ENCODE assay signal across 8 cellular contexts in the genomic region with DNA sequence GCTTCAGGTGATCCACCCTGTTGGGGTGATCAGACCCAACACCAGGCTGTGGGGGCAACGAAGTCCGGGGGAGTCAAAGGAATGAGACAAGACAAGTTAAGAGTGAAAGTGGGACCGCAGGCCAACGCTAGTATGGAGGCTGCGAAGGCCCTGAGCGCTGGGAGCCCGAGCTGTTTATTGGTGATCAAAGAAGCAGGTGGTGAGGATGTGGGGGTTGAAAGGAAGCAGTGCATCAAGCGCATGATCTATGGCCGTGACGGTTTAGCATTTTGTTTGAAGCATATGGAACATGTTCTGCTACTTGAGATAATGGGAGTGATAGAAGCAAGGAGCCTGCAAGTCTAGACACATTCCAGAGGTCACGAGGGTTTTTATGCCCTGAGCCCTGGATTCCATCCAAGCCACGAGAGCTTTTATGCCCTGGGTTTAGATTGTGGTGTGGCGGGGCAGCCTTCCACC.
A peak's percentile ranks its signal among the peaks of the same experiment; 100 is the strongest.
DNase-seq lines count a peak whose midpoint lies in the region; ATAC-seq lines count a peak whose summit lies in the region.

No MANE protein-coding gene starts in this region.

- no peak for ATAC-seq in GM18867 (IDR thresholded peaks at IDR 0.05; ENCODE audit: unreplicated experiment)

- DNase-seq in NCI-H2171 treated with DMSO at 0.1 percent for 48 hours (lab: John Stamatoyannopoulos, UW) (peak; percentile 98), foreskin melanocyte (peak; percentile 91), NCI-H774 (lab: John Stamatoyannopoulos, UW) (no peak), MV-4-11 (lab: John Stamatoyannopoulos, UW) (no peak), retina (no peak)
- peak; percentile 29 for DNase-seq in activated CD8-positive, alpha-beta memory T cell treated with anti-CD3 and anti-CD28 coated beads, Interleukin-2, amount 50 U/mL, for 1 hour (ENCODE audit: extremely low read depth)
- peak; percentile 17 to 32 for DNase-seq in stimulated activated CD8-positive, alpha-beta memory T cell treated with anti-CD3 and anti-CD28 coated beads, Interleukin-7, amount 100 ng/mL, for 4 hours (ENCODE audit: low read depth in 2 of 2)

Comparison
In these comparisons a context has a peak if more than half of its experiments do, and no peak if none do; other contexts are left out.
1. DNase-seq: peak in NCI-H2171 treated with DMSO at 0.1 percent for 48 hours (single experiment), activated CD8-positive, alpha-beta memory T cell treated with anti-CD3 and anti-CD28 coated beads, Interleukin-2, amount 50 U/mL, for 1 hour (single experiment), foreskin melanocyte (single experiment) and stimulated activated CD8-positive, alpha-beta memory T cell treated with anti-CD3 and anti-CD28 coated beads, Interleukin-7, amount 100 ng/mL, for 4 hours (2 of 2); none in NCI-H774 (single experiment), MV-4-11 (single experiment) and retina (single experiment).